Comparison of ENCODE assay signal across 22 cellular contexts in genomic region chr7:137262599-137262998, GRCh38.
DNase-seq lines count a peak whose midpoint lies in the region; ATAC-seq and TF ChIP-seq lines count a peak whose summit lies in the region.
"Had no signal": no experiment of that assay in that cellular context is flagged by ENCODE, and none has a peak within 500 bp of the region (broad histone marks: within the 10 kb centered on the region; RNA-seq: fewer than 3 reads in every experiment).

No MANE protein-coding gene starts in this region.

- ATAC-seq in GM23338, result no peak
- ATAC-seq in activated CD8-positive, alpha-beta T cell treated with anti-CD3 and anti-CD28 coated beads, Interleukin-2, amount 10 ng/mL, durations not matched to agents 7 days and 5 days, result no peak
- no peak for ATAC-seq in effector memory CD8-positive, alpha-beta T cell (replicated peaks)
- ATAC-seq: A549; CD8-positive, alpha-beta T cell had no signal

- H3K79me2 ChIP-seq in GM23338 (replicated peaks; ENCODE audit: insufficient read depth) (no peaks in the 10 kb centered on the region), mesendoderm (ENCODE audit: control insufficient read depth, insufficient read depth, low read length) (no peaks in the 10 kb centered on the region), trophoblast cell (ENCODE audit: control insufficient read depth, insufficient read depth, low read length, poor library complexity) (peaks cover 12% of the 10 kb centered on the region)

- H3K9me3 Mint-ChIP-seq in Caco-2 (ENCODE audit: unreplicated experiment) (peaks cover 20% of the 10 kb centered on the region), GM23338 (peaks cover 14% of the 10 kb centered on the region)
- peaks cover 3% of the 10 kb centered on the region for H3K9me3 Mint-ChIP-seq in activated CD8-positive, alpha-beta T cell treated with anti-CD3 and anti-CD28 coated beads, Interleukin-2, amount 10 ng/mL, durations not matched to agents 7 days and 5 days (ENCODE audit: insufficient read depth)
- peaks cover 6 to 7% of the 10 kb centered on the region in 2 donors for H3K9me3 Mint-ChIP-seq in effector memory CD8-positive, alpha-beta T cell

- no peak overlapping the region for H2BK15ac ChIP-seq in mesendoderm (replicated peaks; ENCODE audit: low read depth)

- H2AK5ac ChIP-seq in mesendoderm (ENCODE audit: low read length) (no peak overlapping the region), trophoblast cell (ENCODE audit: low read length) (no peak overlapping the region)

- no peaks in the 10 kb centered on the region for H3F3A ChIP-seq in GM23338 (replicated peaks; ENCODE audit: low read depth)

- no peak overlapping the region for H4K12ac ChIP-seq in trophoblast cell (ENCODE audit: low read depth, low read length)

- H3K36me3 ChIP-seq in Caco-2 (ENCODE audit: control insufficient read depth, insufficient read depth, low read length) (no peaks in the 10 kb centered on the region), GM23338 (ENCODE audit: insufficient read depth) (no peaks in the 10 kb centered on the region), mesendoderm (ENCODE audit: control insufficient read depth, insufficient read depth, low read length) (no peaks in the 10 kb centered on the region), trophoblast cell (ENCODE audit: control insufficient read depth in 1 of 2, insufficient read depth in 2 of 2, low read length in 2 of 2) (peaks cover 5% of the 10 kb centered on the region in 2 experiments)
- H3K36me3 ChIP-seq: BLaER1 treated with 17β-estradiol and CSF1 and Interleukin-3, amounts not matched to agents 10 nM and 100 nM had no signal

- H3K27me3 ChIP-seq in Caco-2 (replicated peaks; ENCODE audit: control insufficient read depth, insufficient read depth, low read length) (no peaks in the 10 kb centered on the region), GM23338 (ENCODE audit: insufficient read depth) (no peaks in the 10 kb centered on the region), mesendoderm (ENCODE audit: insufficient read depth, low read length, poor library complexity) (no peaks in the 10 kb centered on the region), trophoblast cell (ENCODE audit: insufficient read depth, low read length) (no peaks in the 10 kb centered on the region)
- H3K27me3 ChIP-seq: BLaER1 treated with 17β-estradiol and CSF1 and Interleukin-3, amounts not matched to agents 10 nM and 100 nM had no signal

- H4K5ac ChIP-seq in mesendoderm (ENCODE audit: low read length), result no peak overlapping the region

- H2BK5ac ChIP-seq in mesendoderm (ENCODE audit: low read length) (no peak overlapping the region), trophoblast cell (ENCODE audit: low read depth, low read length, poor library complexity) (no peak overlapping the region)

- H3K27me3 Mint-ChIP-seq in Caco-2 (ENCODE audit: insufficient read depth, unreplicated experiment) (no peaks in the 10 kb centered on the region), GM23338 (ENCODE audit: insufficient read depth, low read depth, poor library complexity) (peaks cover 3% of the 10 kb centered on the region)
- no peaks in the 10 kb centered on the region for H3K27me3 Mint-ChIP-seq in activated CD8-positive, alpha-beta T cell treated with anti-CD3 and anti-CD28 coated beads, Interleukin-2, amount 10 ng/mL, durations not matched to agents 7 days and 5 days (ENCODE audit: low read depth)
- H3K27me3 Mint-ChIP-seq in effector memory CD8-positive, alpha-beta T cell, result no peaks in the 10 kb centered on the region
- H3K27me3 Mint-ChIP-seq: B cell; CD4-positive, alpha-beta T cell had no signal

- H3K14ac ChIP-seq in trophoblast cell (ENCODE audit: low read length), result no peak overlapping the region

- intact Hi-C loops in Caco-2 (cut with micrococcal nuclease; ENCODE audit: unreplicated experiment), result no loop called here

- H3K4me1 ChIP-seq in Caco-2 (no peaks in the 10 kb centered on the region; the same call in 1 of the 2 replicates), GM23338 (ENCODE audit: insufficient read depth) (peaks cover 37% of the 10 kb centered on the region), mesendoderm (ENCODE audit: control insufficient read depth, low read depth, low read length) (peaks cover 2% of the 10 kb centered on the region), trophoblast cell (ENCODE audit: control insufficient read depth in 1 of 2, insufficient read depth in 2 of 2, low read length in 2 of 2) (peaks cover 4 to 8% of the 10 kb centered on the region in 2 experiments)
- H3K4me1 ChIP-seq: A549; BLaER1 treated with 17β-estradiol and CSF1 and Interleukin-3, amounts not matched to agents 10 nM and 100 nM had no signal

- no peaks in the 10 kb centered on the region for H4K20me1 ChIP-seq in GM23338 (replicated peaks; ENCODE audit: insufficient read depth)
- H4K20me1 ChIP-seq: BLaER1 treated with 17β-estradiol and CSF1 and Interleukin-3, amounts not matched to agents 10 nM and 100 nM had no signal

- H3K9ac ChIP-seq in mesendoderm (ENCODE audit: low read length), result no peak overlapping the region
- H3K9ac ChIP-seq in trophoblast cell (ENCODE audit: low read length), result no peak overlapping the region
- H3K9ac ChIP-seq: BLaER1 treated with 17β-estradiol and CSF1 and Interleukin-3, amounts not matched to agents 10 nM and 100 nM had no signal

- no peaks in the 10 kb centered on the region for H3K4me1 Mint-ChIP-seq in Caco-2 (ENCODE audit: low read depth, unreplicated experiment)
- H3K4me1 Mint-ChIP-seq in GM23338, result peaks cover 52% of the 10 kb centered on the region
- no peaks in the 10 kb centered on the region for H3K4me1 Mint-ChIP-seq in activated CD8-positive, alpha-beta T cell treated with anti-CD3 and anti-CD28 coated beads, Interleukin-2, amount 10 ng/mL, durations not matched to agents 7 days and 5 days (ENCODE audit: low read depth)
- H3K4me1 Mint-ChIP-seq in effector memory CD8-positive, alpha-beta T cell (ENCODE audit: low read depth in 2 of 2), result no peaks in the 10 kb centered on the region
- H3K4me1 Mint-ChIP-seq: B cell had no signal

- no peaks in the 10 kb centered on the region for H3K36me3 Mint-ChIP-seq in Caco-2 (ENCODE audit: insufficient read depth, unreplicated experiment)
- H3K36me3 Mint-ChIP-seq in GM23338 (ENCODE audit: low read depth), result peaks cover 27% of the 10 kb centered on the region
- no peaks in the 10 kb centered on the region for H3K36me3 Mint-ChIP-seq in activated CD8-positive, alpha-beta T cell treated with anti-CD3 and anti-CD28 coated beads, Interleukin-2, amount 10 ng/mL, durations not matched to agents 7 days and 5 days (ENCODE audit: low read depth)
- H3K36me3 Mint-ChIP-seq in effector memory CD8-positive, alpha-beta T cell (ENCODE audit: insufficient read depth), result no peaks in the 10 kb centered on the region
- H3K36me3 Mint-ChIP-seq: CD8-positive, alpha-beta T cell had no signal

- H3K9me3 ChIP-seq in Caco-2 (peaks cover 3% of the 10 kb centered on the region; the same call in 1 of the 2 replicates), trophoblast cell (ENCODE audit: insufficient read depth, low read depth, low read length) (no peaks in the 10 kb centered on the region)
- H3K9me3 ChIP-seq: A549 had no signal

- peak overlapping the region; percentile 43 for H3K4me3 Mint-ChIP-seq in Caco-2 (ENCODE audit: unreplicated experiment)
- H3K4me3 Mint-ChIP-seq in GM23338, result no peak overlapping the region
- H3K4me3 Mint-ChIP-seq in activated CD8-positive, alpha-beta T cell treated with anti-CD3 and anti-CD28 coated beads, Interleukin-2, amount 10 ng/mL, durations not matched to agents 7 days and 5 days, result no peak overlapping the region
- no peak overlapping the region for H3K4me3 Mint-ChIP-seq in effector memory CD8-positive, alpha-beta T cell
- H3K4me3 Mint-ChIP-seq: B cell; CD4-positive, alpha-beta T cell; CD8-positive, alpha-beta T cell had no signal

- no peak overlapping the region for H3K18ac ChIP-seq in mesendoderm (ENCODE audit: low read length)
- no peak overlapping the region for H3K18ac ChIP-seq in trophoblast cell (ENCODE audit: low read length)

- BruUV-seq in Caco-2 (replicated peaks; lab: Mats Ljungman, UMichigan), result no TSS peak

- no peaks in the 10 kb centered on the region for H3K9me2 ChIP-seq in GM23338 (ENCODE audit: insufficient read depth)

- no peak overlapping the region for H2BK120ac ChIP-seq in mesendoderm (ENCODE audit: low read depth, low read length)
- no peak overlapping the region for H2BK120ac ChIP-seq in trophoblast cell (ENCODE audit: insufficient read depth, low read length, poor library complexity)

- no peak overlapping the region for H3K4me3 ChIP-seq in Caco-2 (ENCODE audit: low read depth, low read length)
- H3K4me3 ChIP-seq in GM23338, result no peak overlapping the region
- no peak overlapping the region for H3K4me3 ChIP-seq in mesendoderm (ENCODE audit: low read length)
- H3K4me3 ChIP-seq in trophoblast cell (ENCODE audit: low read depth, low read length), result no peak overlapping the region
- H3K4me3 ChIP-seq: A549; BLaER1 treated with 17β-estradiol and CSF1 and Interleukin-3, amounts not matched to agents 10 nM and 100 nM had no signal

- WGBS in mesendoderm (ENCODE audit: extremely low coverage, insufficient coverage, low lambda C conversion rate), result no CpG with 5 or more reads among the region's 7 CpGs
- WGBS in trophoblast cell (ENCODE audit: extremely low coverage, insufficient coverage, insufficient read length), result no CpG with 5 or more reads among the region's 7 CpGs

- POLR2A ChIA-PET in Caco-2 (lab: Charles Lee) (no interaction called here), HEK293T (lab: Yijun Ruan, JAX) (no interaction called here)
- POLR2A ChIA-PET in activated CD8-positive, alpha-beta T cell treated with anti-CD3 and anti-CD28 coated beads, Interleukin-2, amount 10 ng/mL, durations not matched to agents 7 days and 5 days (lab: Charles Lee), result no interaction called here

- H2AFZ ChIP-seq in GM23338, result no peak overlapping the region
- H2AFZ ChIP-seq in trophoblast cell (ENCODE audit: insufficient read depth, low read length, poor library complexity), result no peak overlapping the region

- peak overlapping the region; percentile 26 for H4K91ac ChIP-seq in trophoblast cell (ENCODE audit: low read depth, low read length)

- no peak overlapping the region for H3K4ac ChIP-seq in mesendoderm (ENCODE audit: low read depth, low read length)
- no peak overlapping the region for H3K4ac ChIP-seq in trophoblast cell (ENCODE audit: low read depth, low read length)

- H3K4me2 ChIP-seq in GM23338 (no peak overlapping the region), mesendoderm (ENCODE audit: low read length) (no peak overlapping the region), trophoblast cell (ENCODE audit: low read length) (peak overlapping the region; percentile 52)
- H3K4me2 ChIP-seq: A549; BLaER1 treated with 17β-estradiol and CSF1 and Interleukin-3, amounts not matched to agents 10 nM and 100 nM had no signal

- H3K27ac Mint-ChIP-seq in Caco-2 (ENCODE audit: unreplicated experiment) (peak overlapping the region; percentile 57), GM23338 (0 out of 2 replicates have a peak overlapping the region, but pooled peaks have one; percentile 62)
- no peak overlapping the region for H3K27ac Mint-ChIP-seq in activated CD8-positive, alpha-beta T cell treated with anti-CD3 and anti-CD28 coated beads, Interleukin-2, amount 10 ng/mL, durations not matched to agents 7 days and 5 days
- H3K27ac Mint-ChIP-seq in effector memory CD8-positive, alpha-beta T cell, result no peak overlapping the region
- H3K27ac Mint-ChIP-seq: B cell; CD4-positive, alpha-beta T cell; CD8-positive, alpha-beta T cell had no signal

- H2BK12ac ChIP-seq in trophoblast cell (ENCODE audit: low read length), result peak overlapping the region; percentile 4

- CTCF ChIA-PET in Caco-2 (lab: Charles Lee), result no interaction called here
- CTCF ChIA-PET in activated CD8-positive, alpha-beta T cell treated with anti-CD3 and anti-CD28 coated beads, Interleukin-2, amount 10 ng/mL, durations not matched to agents 7 days and 5 days (lab: Charles Lee), result no interaction called here
- CTCF ChIA-PET in HEK293T (lab: Yijun Ruan, JAX), result no interaction called here

- no peak overlapping the region for H3K23ac ChIP-seq in mesendoderm (ENCODE audit: low read length)
- H3K23ac ChIP-seq in trophoblast cell (ENCODE audit: low read length), result no peak overlapping the region

- DNase-seq in Caco-2 (peak in 1 of 2 experiments; percentile 4), GM23338 (ENCODE audit: low spot score) (no peak), mesendoderm (peak; percentile 29), trophoblast cell (peak; percentile 28 to 66), HEK293T (ENCODE audit: extremely low spot score) (no peak)
- DNase-seq in activated CD8-positive, alpha-beta T cell treated with anti-CD3 and anti-CD28 coated beads, Interleukin-2, amount 10 ng/mL, durations not matched to agents 7 days and 5 days, result no peak
- DNase-seq in effector memory CD8-positive, alpha-beta T cell, result no peak
- DNase-seq: AML-193; CD4-positive, alpha-beta T cell; CD8-positive, alpha-beta T cell; DMS 273 treated with DMSO at 0.1 percent for 48 hours; DMS153; DMS53; DMS79; DND-41; EL; GF-D8 had no signal

- no peak overlapping the region for H3K27ac ChIP-seq in GM23338 (ENCODE audit: low read depth)
- H3K27ac ChIP-seq in mesendoderm (ENCODE audit: low read depth, low read length), result no peak overlapping the region
- peak overlapping the region; percentile 76 for H3K27ac ChIP-seq in trophoblast cell (ENCODE audit: low read depth, low read length)
- H3K27ac ChIP-seq: 22Rv1; A549; BLaER1 treated with 17β-estradiol and CSF1 and Interleukin-3, amounts not matched to agents 10 nM and 100 nM; C4-2B had no signal

- TF ChIP-seq CTCF in Caco-2 (IDR thresholded peaks at IDR 0.05; ENCODE audit: insufficient read depth in 1 of 2, low read depth in 1 of 2, low read length in 1 of 2, severe bottlenecking in 1 of 2, unreplicated experiment in 1 of 2) (no peak), GM23338 (conservative IDR thresholded peaks at IDR 0.05; ENCODE audit: low read depth in 2 of 2) (no peak)

- no peak overlapping the region for H3K56ac ChIP-seq in mesendoderm (ENCODE audit: low read length)

- H3K79me1 ChIP-seq in mesendoderm (ENCODE audit: low read length) (no peaks in the 10 kb centered on the region), trophoblast cell (ENCODE audit: low read length) (peaks cover 10% of the 10 kb centered on the region)

- H4K8ac ChIP-seq in mesendoderm (ENCODE audit: low read depth, low read length), result no peak overlapping the region
- no peak overlapping the region for H4K8ac ChIP-seq in trophoblast cell (ENCODE audit: low read depth, low read length)

Comparison
In these comparisons a context has a peak if more than half of its experiments do, and no peak if none do; other contexts are left out.
1. DNase-seq: peak in mesendoderm (single experiment) and trophoblast cell (2 of 2); none in GM23338 (single experiment), activated CD8-positive, alpha-beta T cell treated with anti-CD3 and anti-CD28 coated beads, Interleukin-2, amount 10 ng/mL, durations not matched to agents 7 days and 5 days (single experiment), effector memory CD8-positive, alpha-beta T cell (0 of 3) and HEK293T (single experiment).
2. H3K27ac Mint-ChIP-seq: peak in Caco-2 (single experiment) and GM23338 (single experiment); none in activated CD8-positive, alpha-beta T cell treated with anti-CD3 and anti-CD28 coated beads, Interleukin-2, amount 10 ng/mL, durations not matched to agents 7 days and 5 days (single experiment) and effector memory CD8-positive, alpha-beta T cell (0 of 2).